ENCODE assay signal across 10 cellular contexts in the genomic region with DNA sequence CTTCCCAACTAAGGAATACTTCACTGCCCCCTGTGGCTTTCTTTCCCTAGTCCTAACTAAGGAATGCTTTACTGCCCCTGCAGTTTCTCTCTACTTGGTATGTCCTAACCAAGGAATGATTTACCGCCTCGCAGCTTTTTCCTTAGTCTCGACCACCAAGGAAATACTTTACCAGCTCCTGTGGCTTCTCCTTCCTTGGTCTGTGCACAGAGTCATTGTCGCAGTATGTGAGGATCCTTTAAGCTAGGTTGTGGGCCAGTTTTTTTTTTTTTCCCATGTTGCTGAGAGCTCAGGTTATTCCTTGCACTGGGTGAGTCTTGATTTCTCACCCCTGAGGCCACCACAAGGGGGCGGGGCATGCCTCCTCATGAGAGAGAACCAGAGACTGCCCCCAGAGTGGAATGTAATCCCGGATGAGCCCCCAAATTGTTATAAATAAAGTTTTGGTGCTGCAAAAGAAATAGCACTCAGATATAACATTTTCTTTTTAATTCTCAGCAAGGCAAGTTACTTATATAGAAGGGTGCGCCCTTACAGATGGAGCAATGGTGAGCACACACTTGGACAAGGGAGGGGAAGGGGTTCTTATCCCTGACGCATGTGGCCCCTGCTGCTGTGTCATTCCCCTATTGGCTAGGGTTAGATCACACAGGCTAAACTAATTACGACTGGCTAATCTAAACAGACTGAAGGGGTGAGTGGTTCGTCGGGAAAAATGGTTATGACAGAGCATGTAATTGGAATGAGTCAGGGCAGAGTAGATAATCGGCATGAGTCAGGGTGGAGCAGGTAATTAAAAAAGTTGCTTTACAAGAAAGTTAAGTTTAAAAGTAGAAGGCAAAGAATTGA. TPM values are rescaled to one million over a fixed set of nuclear protein-coding genes. Genes with fewer than 3 reads are reported as not detected.
A peak's percentile ranks its signal among the peaks of the same experiment; 100 is the strongest.
DNase-seq lines count a peak whose midpoint lies in the region; TF ChIP-seq lines count a peak whose summit lies in the region.
"Had no signal": no experiment of that assay in that cellular context is flagged by ENCODE, and none has a peak within 500 bp of the region (broad histone marks: within the 10 kb centered on the region; RNA-seq: fewer than 3 reads in every experiment).

No MANE protein-coding gene starts in this region.

- H3K9me2 ChIP-seq in PC-9 (ENCODE audit: insufficient read depth), result no peaks in the 10 kb centered on the region

- no peaks in the 10 kb centered on the region for H3K36me3 Mint-ChIP-seq in activated T-helper 1 cell treated with anti-CD3 and anti-CD28 coated beads, Interleukin-12 subunit alpha, Interleukin-12 subunit beta, Interleukin-2, Interleukin-4 antibody, amounts not matched to agents 30 ng/mL and 10 ng/mL and 1 ng/mL, durations not matched to agents 14 hours and 24 hours and 36 hours (ENCODE audit: low read depth)

- no peaks in the 10 kb centered on the region for H4K20me1 ChIP-seq in PC-9 (ENCODE audit: insufficient read depth)

- H3K27ac ChIP-seq in A673 (ENCODE audit: low read depth, low read length, poor library complexity, severe bottlenecking) (no peak overlapping the region), PC-9 (peak overlapping the region; percentile 76)

- H3K27me3 ChIP-seq in A673 (replicated peaks; ENCODE audit: insufficient read depth, low read depth, low read length, poor library complexity) (no peaks in the 10 kb centered on the region), PC-9 (ENCODE audit: insufficient read depth, low read depth) (no peaks in the 10 kb centered on the region)

- peak overlapping the region; percentile 65; the same call in 1 of the 2 replicates for H2AFZ ChIP-seq in PC-9

- POLR2A ChIA-PET in A673 (lab: Charles Lee; ENCODE audit: low non-redundant PET) (no interaction called here), PC-9 (lab: Charles Lee; ENCODE audit: unreplicated experiment) (interaction anchor here (0.6 kb wide), 1 partner anchor 1382 kb away, joined by 5 read pairs; a partner anchor contains a TSS)

- H3K9me3 Mint-ChIP-seq in activated T-helper 1 cell treated with anti-CD3 and anti-CD28 coated beads, Interleukin-12 subunit alpha, Interleukin-12 subunit beta, Interleukin-2, Interleukin-4 antibody, amounts not matched to agents 30 ng/mL and 10 ng/mL and 1 ng/mL, durations not matched to agents 14 hours and 24 hours and 36 hours, result peaks cover 14% of the 10 kb centered on the region

- no peak for TF ChIP-seq CTCF in A673 (conservative IDR thresholded peaks at IDR 0.05; ENCODE audit: low read depth, low read length)
- TF ChIP-seq CTCF in GM10266 (IDR thresholded peaks at IDR 0.05; ENCODE audit: control insufficient read depth, insufficient read depth, low read depth, missing control alignments), result peak; percentile 27
- peak; percentile 58 for TF ChIP-seq CTCF in PC-9 (conservative IDR thresholded peaks at IDR 0.05)
- TF ChIP-seq CTCF in epithelial cell of proximal tubule (conservative IDR thresholded peaks at IDR 0.05; ENCODE audit: low read depth, low read length), result peak; percentile 31

- H3F3A ChIP-seq in PC-9 (ENCODE audit: insufficient read depth, low read depth), result no peaks in the 10 kb centered on the region

- H3K4me2 ChIP-seq in PC-9, result peak overlapping the region; percentile 52

- H3K4me1 ChIP-seq in A673 (ENCODE audit: insufficient read depth, low read length, poor library complexity, severe bottlenecking), result no peaks in the 10 kb centered on the region
- peaks cover 15% of the 10 kb centered on the region; the same call in 1 of the 2 replicates for H3K4me1 ChIP-seq in PC-9 (replicated peaks; ENCODE audit: insufficient read depth)

- no peak overlapping the region for H3K27ac Mint-ChIP-seq in activated T-helper 1 cell treated with anti-CD3 and anti-CD28 coated beads, Interleukin-12 subunit alpha, Interleukin-12 subunit beta, Interleukin-2, Interleukin-4 antibody, amounts not matched to agents 30 ng/mL and 10 ng/mL and 1 ng/mL, durations not matched to agents 14 hours and 24 hours and 36 hours

- peaks cover 17% of the 10 kb centered on the region for H3K9me3 ChIP-seq in A673 (ENCODE audit: low read depth, low read length, poor library complexity, severe bottlenecking)
- H3K9me3 ChIP-seq in PC-9 (ENCODE audit: insufficient read depth, low read depth), result no peaks in the 10 kb centered on the region; the same call in 1 of the 2 replicates

- H3K4me3 Mint-ChIP-seq in activated T-helper 1 cell treated with anti-CD3 and anti-CD28 coated beads, Interleukin-12 subunit alpha, Interleukin-12 subunit beta, Interleukin-2, Interleukin-4 antibody, amounts not matched to agents 30 ng/mL and 10 ng/mL and 1 ng/mL, durations not matched to agents 14 hours and 24 hours and 36 hours, result no peak overlapping the region

- H3K36me3 ChIP-seq in A673 (ENCODE audit: insufficient read depth, low read length, poor library complexity, severe bottlenecking) (no peaks in the 10 kb centered on the region), PC-9 (ENCODE audit: low read depth) (no peaks in the 10 kb centered on the region)

- H3K4me3 ChIP-seq in A673 (ENCODE audit: low read depth, low read length, poor library complexity, severe bottlenecking) (no peak overlapping the region), PC-9 (0 out of 2 replicates have a peak overlapping the region, but pooled peaks have one; percentile 20), epithelial cell of proximal tubule (ENCODE audit: low read depth, low read length) (no peak overlapping the region)

- BruUV-seq in A673 (replicated peaks; lab: Mats Ljungman, UMichigan), result no TSS peak
- BruUV-seq in PC-9 (replicated peaks; lab: Mats Ljungman, UMichigan), result no TSS peak

- H3K4me1 Mint-ChIP-seq in activated T-helper 1 cell treated with anti-CD3 and anti-CD28 coated beads, Interleukin-12 subunit alpha, Interleukin-12 subunit beta, Interleukin-2, Interleukin-4 antibody, amounts not matched to agents 30 ng/mL and 10 ng/mL and 1 ng/mL, durations not matched to agents 14 hours and 24 hours and 36 hours (ENCODE audit: low read depth), result no peaks in the 10 kb centered on the region

- CTCF ChIA-PET in A673 (lab: Charles Lee) (interaction anchor here (0.6 kb wide), 1 partner anchor 87 kb away, joined by 4 read pairs; no protein-coding TSS in a partner anchor), PC-9 (lab: Charles Lee) (interaction anchor here (0.6 kb wide), 2 partner anchors 12 to 180 kb away, joined by 3 to 5 read pairs; no protein-coding TSS in a partner anchor)

- intact Hi-C loops in A673 (cut with micrococcal nuclease; ENCODE audit: unreplicated experiment) (no loop called here), PC-9 (cut with micrococcal nuclease; ENCODE audit: unreplicated experiment) (no loop called here)
- intact Hi-C loops in activated T-helper 1 cell treated with anti-CD3 and anti-CD28 coated beads, Interleukin-12 subunit alpha, Interleukin-12 subunit beta, Interleukin-2, Interleukin-4 antibody, amounts not matched to agents 30 ng/mL and 10 ng/mL and 1 ng/mL, durations not matched to agents 14 hours and 24 hours and 36 hours (cut with micrococcal nuclease), result no loop called here

- no peaks in the 10 kb centered on the region for H3K27me3 Mint-ChIP-seq in activated T-helper 1 cell treated with anti-CD3 and anti-CD28 coated beads, Interleukin-12 subunit alpha, Interleukin-12 subunit beta, Interleukin-2, Interleukin-4 antibody, amounts not matched to agents 30 ng/mL and 10 ng/mL and 1 ng/mL, durations not matched to agents 14 hours and 24 hours and 36 hours (ENCODE audit: insufficient read depth)

- no peaks in the 10 kb centered on the region for H3K79me2 ChIP-seq in PC-9 (ENCODE audit: low read depth)

- DNase-seq in A673 (ENCODE audit: low spot score) (peak; percentile 25), GM10266 (ENCODE audit: extremely low spot score) (no peak), PC-9 (peak; percentile 36 to 82), epithelial cell of proximal tubule (ENCODE audit: low read depth) (no peak), NCI-H2081 treated with DMSO at 0.1 percent for 48 hours (lab: John Stamatoyannopoulos, UW) (no peak), GF-D8 (lab: John Stamatoyannopoulos, UW) (no peak), amygdala (lab: John Stamatoyannopoulos, UW) (no peak)
- no peak for DNase-seq in activated T-helper 1 cell treated with anti-CD3 and anti-CD28 coated beads, Interleukin-12 subunit alpha, Interleukin-12 subunit beta, Interleukin-2, Interleukin-4 antibody, amounts not matched to agents 30 ng/mL and 10 ng/mL and 1 ng/mL, durations not matched to agents 14 hours and 24 hours and 36 hours (ENCODE audit: low spot score)
- DNase-seq: glutamatergic neuron had no signal

RNA-seq across cellular contexts. Expression of a gene that starts 27.0 kb away (rescaled TPM):
- total RNA-seq in A673 (2021) (177 and 200 TPM in 2 replicates), PC-9 (2021) (152 and 217 TPM in 2 replicates), epithelial cell of proximal tubule (172 and 229 TPM in 2 replicates)
- 107 and 108 TPM in 2 replicates for total RNA-seq in activated T-helper 1 cell treated with anti-CD3 and anti-CD28 coated beads, Interleukin-12 subunit alpha, Interleukin-12 subunit beta, Interleukin-2, Interleukin-4 antibody, amounts not matched to agents 30 ng/mL and 10 ng/mL and 1 ng/mL, durations not matched to agents 14 hours and 24 hours and 36 hours

RNA-seq across cellular contexts. Expression of a gene that starts 58.9 kb away (rescaled TPM):
- total RNA-seq in A673 (2021), result 0.28 and 0.42 TPM in 2 replicates
- 0.65 and 0.85 TPM in 2 replicates for total RNA-seq in PC-9 (2021)
- 5.9 and 18.1 TPM in 2 replicates for total RNA-seq in epithelial cell of proximal tubule
- total RNA-seq in activated T-helper 1 cell treated with anti-CD3 and anti-CD28 coated beads, Interleukin-12 subunit alpha, Interleukin-12 subunit beta, Interleukin-2, Interleukin-4 antibody, amounts not matched to agents 30 ng/mL and 10 ng/mL and 1 ng/mL, durations not matched to agents 14 hours and 24 hours and 36 hours, result 0.16 TPM in 1 of 2 replicates, not detected in the other
- total RNA-seq: skeletal muscle tissue had no signal

Comparison
In these comparisons a context has a peak if more than half of its experiments do, and no peak if none do; other contexts are left out.
1. DNase-seq: peak in A673 (single experiment) and PC-9 (2 of 2); none in GM10266 (single experiment), epithelial cell of proximal tubule (single experiment), NCI-H2081 treated with DMSO at 0.1 percent for 48 hours (single experiment), GF-D8 (single experiment), activated T-helper 1 cell treated with anti-CD3 and anti-CD28 coated beads, Interleukin-12 subunit alpha, Interleukin-12 subunit beta, Interleukin-2, Interleukin-4 antibody, amounts not matched to agents 30 ng/mL and 10 ng/mL and 1 ng/mL, durations not matched to agents 14 hours and 24 hours and 36 hours (single experiment) and amygdala (0 of 56).